In genomic region chr3:16849240-16849639, GRCh38 we compare ENCODE assay signal across 8 cellular contexts. TPM values are rescaled to one million over a fixed set of nuclear protein-coding genes. Genes with fewer than 3 reads are reported as not detected.
DNase-seq lines count a peak whose midpoint lies in the region; ATAC-seq, FAIRE-seq and TF ChIP-seq lines count a peak whose summit lies in the region.

No MANE protein-coding gene starts in this region.

- TF ChIP-seq POLR2A in endothelial cell of umbilical vein (IDR thresholded peaks at IDR 0.05; ENCODE audit: low read depth, low read length) = no peak

- H3K4me1 ChIP-seq in H9 (ENCODE audit: insufficient read depth, low read length) (peaks cover 2% of the 10 kb centered on the region; the same call in 1 of the 2 replicates), endothelial cell of umbilical vein (ENCODE audit: control insufficient read depth, extremely low read depth, insufficient read depth, low read length) (peaks cover 14% of the 10 kb centered on the region), osteoblast (ENCODE audit: insufficient read depth, low read length) (peaks cover 8% of the 10 kb centered on the region), upper lobe of right lung (no peaks in the 10 kb centered on the region), foreskin keratinocyte (no peaks in the 10 kb centered on the region)

- peaks cover 7 to 8% of the 10 kb centered on the region in 2 experiments for H3K4me1 Mint-ChIP-seq in H9
- peaks cover 35% of the 10 kb centered on the region for H3K4me1 Mint-ChIP-seq in activated CD4-positive, alpha-beta memory T cell treated with anti-CD3 and anti-CD28 coated beads, Interleukin-2, amount 10 ng/mL, durations not matched to agents 7 days and 5 days

- no peak overlapping the region for H2BK5ac ChIP-seq in H9 (ENCODE audit: insufficient read length, low read length)

- H3K9me3 ChIP-seq in H9 (ENCODE audit: control insufficient read depth, low read depth, low read length) = no peaks in the 10 kb centered on the region
- H3K9me3 ChIP-seq in endothelial cell of umbilical vein (replicated peaks; ENCODE audit: control insufficient read depth, insufficient read depth, low read length) = no peaks in the 10 kb centered on the region
- no peaks in the 10 kb centered on the region for H3K9me3 ChIP-seq in osteoblast (ENCODE audit: low read depth, low read length)
- no peaks in the 10 kb centered on the region for H3K9me3 ChIP-seq in upper lobe of right lung

- dilution Hi-C loops in endothelial cell of umbilical vein (cut with MboI; ENCODE audit: extremely low pct_ligation_motif_present, low sequenced_read_pairs) = no loop called here

- H3K27me3 ChIP-seq in GM06990 (replicated peaks; ENCODE audit: control insufficient read depth, insufficient read depth, low read length) = no peaks in the 10 kb centered on the region
- H3K27me3 ChIP-seq in H9 (ENCODE audit: insufficient read depth, low read length) = no peaks in the 10 kb centered on the region
- no peaks in the 10 kb centered on the region for H3K27me3 ChIP-seq in endothelial cell of umbilical vein (ENCODE audit: control insufficient read depth in 2 of 2, insufficient read depth in 2 of 2, low read length in 2 of 2)
- H3K27me3 ChIP-seq in osteoblast (ENCODE audit: insufficient read depth, low read length) = peaks cover 2% of the 10 kb centered on the region
- H3K27me3 ChIP-seq in upper lobe of right lung = no peaks in the 10 kb centered on the region
- H3K27me3 ChIP-seq in foreskin keratinocyte = no peaks in the 10 kb centered on the region

- no peak overlapping the region for H4K91ac ChIP-seq in H9 (ENCODE audit: insufficient read length, low read depth, low read length)

- peaks cover 3% of the 10 kb centered on the region; the same call in 1 of the 2 replicates for H3K27me3 Mint-ChIP-seq in H9 (ENCODE audit: low read depth)
- H3K27me3 Mint-ChIP-seq in activated CD4-positive, alpha-beta memory T cell treated with anti-CD3 and anti-CD28 coated beads, Interleukin-2, amount 10 ng/mL, durations not matched to agents 7 days and 5 days = no peaks in the 10 kb centered on the region

- peak; percentile 75 for FAIRE-seq in endothelial cell of umbilical vein (lab: Jason Lieb, UNC)

- H3K56ac ChIP-seq in H9 (ENCODE audit: insufficient read length, low read depth, low read length) = no peak overlapping the region

- H3K9me3 Mint-ChIP-seq in H9 = no peaks in the 10 kb centered on the region
- H3K9me3 Mint-ChIP-seq in activated CD4-positive, alpha-beta memory T cell treated with anti-CD3 and anti-CD28 coated beads, Interleukin-2, amount 10 ng/mL, durations not matched to agents 7 days and 5 days = no peaks in the 10 kb centered on the region

- no CpG with 5 or more reads among the region's 8 CpGs for WGBS in H9 (ENCODE audit: extremely low coverage, insufficient read length, low lambda C conversion rate)

- TF ChIP-seq CTCF in GM06990 (IDR thresholded peaks at IDR 0.05; ENCODE audit: insufficient read depth, low read length, poor library complexity, severe bottlenecking) = no peak
- TF ChIP-seq CTCF in H9 (conservative IDR thresholded peaks at IDR 0.05) = no peak
- no peak for TF ChIP-seq CTCF in endothelial cell of umbilical vein (IDR thresholded peaks at IDR 0.05; ENCODE audit: extremely low read depth in 1 of 2, insufficient read depth in 1 of 2, low read depth in 1 of 2, low read length in 2 of 2)
- TF ChIP-seq CTCF in osteoblast (IDR thresholded peaks at IDR 0.05; ENCODE audit: extremely low read depth, low read depth, low read length) = no peak
- no peak for TF ChIP-seq CTCF in upper lobe of right lung (IDR thresholded peaks at IDR 0.05)
- no peak for TF ChIP-seq CTCF in foreskin keratinocyte (conservative IDR thresholded peaks at IDR 0.05)

- H3K79me2 ChIP-seq in H9 (ENCODE audit: insufficient read depth, low read length) (no peaks in the 10 kb centered on the region), endothelial cell of umbilical vein (ENCODE audit: control insufficient read depth, insufficient read depth, low read length) (no peaks in the 10 kb centered on the region), osteoblast (ENCODE audit: insufficient read depth, low read length) (no peaks in the 10 kb centered on the region)

- H3K36me3 ChIP-seq in GM06990 (ENCODE audit: control insufficient read depth, insufficient read depth, low read length) (no peaks in the 10 kb centered on the region), endothelial cell of umbilical vein (ENCODE audit: control insufficient read depth in 2 of 2, extremely low read depth in 1 of 2, insufficient read depth in 2 of 2, low read length in 2 of 2) (no peaks in the 10 kb centered on the region), osteoblast (ENCODE audit: insufficient read depth, low read length) (no peaks in the 10 kb centered on the region), upper lobe of right lung (no peaks in the 10 kb centered on the region)

- ATAC-seq in upper lobe of right lung (peak; percentile 82), foreskin keratinocyte (no peak)

- H2AFZ ChIP-seq in H9 (ENCODE audit: low read length) (peak overlapping the region; percentile 97), endothelial cell of umbilical vein (ENCODE audit: low read depth, low read length) (peak overlapping the region; percentile 48), osteoblast (ENCODE audit: low read length) (peak overlapping the region; percentile 64)

- no peak overlapping the region; a peak in 1 of 7 replicates for H3K27ac Mint-ChIP-seq in H9
- H3K27ac Mint-ChIP-seq in activated CD4-positive, alpha-beta memory T cell treated with anti-CD3 and anti-CD28 coated beads, Interleukin-2, amount 10 ng/mL, durations not matched to agents 7 days and 5 days = peak overlapping the region; percentile 64

- no peak overlapping the region for H3K27ac ChIP-seq in H9 (ENCODE audit: insufficient read length, low read depth, low read length)
- peak overlapping the region; percentile 62 for H3K27ac ChIP-seq in endothelial cell of umbilical vein (ENCODE audit: insufficient read depth, low read depth, low read length)
- H3K27ac ChIP-seq in osteoblast (ENCODE audit: low read depth, low read length) = no peak overlapping the region
- peak overlapping the region; percentile 2 for H3K27ac ChIP-seq in upper lobe of right lung
- no peak overlapping the region for H3K27ac ChIP-seq in foreskin keratinocyte

- no peak overlapping the region for H4K8ac ChIP-seq in H9 (replicated peaks; ENCODE audit: insufficient read length, low read depth, low read length)

- no peaks in the 10 kb centered on the region for H3K36me3 Mint-ChIP-seq in H9 (ENCODE audit: insufficient read depth in 1 of 3, low read depth in 3 of 3)
- H3K36me3 Mint-ChIP-seq in activated CD4-positive, alpha-beta memory T cell treated with anti-CD3 and anti-CD28 coated beads, Interleukin-2, amount 10 ng/mL, durations not matched to agents 7 days and 5 days (ENCODE audit: low read depth) = peaks cover 8% of the 10 kb centered on the region

- no peaks in the 10 kb centered on the region for H3K79me1 ChIP-seq in H9 (ENCODE audit: insufficient read depth, low read depth, low read length, poor library complexity, severe bottlenecking)

- intact Hi-C loops in endothelial cell of umbilical vein (cut with micrococcal nuclease) (no loop called here), upper lobe of right lung (cut with DNase I) (no loop called here)

- H3T11ph ChIP-seq in H9 (ENCODE audit: low read length) = peak overlapping the region; percentile 29

- H2BK15ac ChIP-seq in H9 (ENCODE audit: low read depth, low read length) = no peak overlapping the region

- H3K23me2 ChIP-seq in H9 (ENCODE audit: insufficient read length, low read depth, low read length, poor library complexity, severe bottlenecking) = no peaks in the 10 kb centered on the region

- CTCF ChIA-PET in activated CD4-positive, alpha-beta memory T cell treated with anti-CD3 and anti-CD28 coated beads, Interleukin-2, amount 10 ng/mL, durations not matched to agents 7 days and 5 days (lab: Charles Lee) = interaction anchor here (1.0 to 2.3 kb wide), 5 partner anchors 11 to 559 kb away, joined by 3 to 16 read pairs (median 3); partner anchors contain the start of gene PLCL2
- CTCF ChIA-PET in endothelial cell of umbilical vein (lab: Charles Lee) = interaction anchor here (0.7 to 2.2 kb wide), 6 partner anchors 8 to 66 kb away, joined by 3 to 7 read pairs (median 6); no protein-coding TSS in a partner anchor

- H3K9me1 ChIP-seq in endothelial cell of umbilical vein (replicated peaks; ENCODE audit: control insufficient read depth, extremely low read depth, insufficient read depth, low read length) = no peaks in the 10 kb centered on the region

- no peak overlapping the region for H2AK5ac ChIP-seq in H9 (ENCODE audit: insufficient read length, low read length)

- H3K4me3 Mint-ChIP-seq in H9 = no peak overlapping the region
- peak overlapping the region; percentile 50 for H3K4me3 Mint-ChIP-seq in activated CD4-positive, alpha-beta memory T cell treated with anti-CD3 and anti-CD28 coated beads, Interleukin-2, amount 10 ng/mL, durations not matched to agents 7 days and 5 days

- H3K4me3 ChIP-seq in GM06990 (replicated peaks; ENCODE audit: low read depth, low read length) (peak overlapping the region; percentile 0; the same call in 1 of the 2 replicates), endothelial cell of umbilical vein (replicated peaks in 1 of 3; ENCODE audit: insufficient read depth in 1 of 3, low read depth in 1 of 3, low read length in 3 of 3) (no peak overlapping the region), osteoblast (ENCODE audit: insufficient read depth, low read length) (peak overlapping the region; percentile 57), upper lobe of right lung (peak overlapping the region; percentile 6)

- H4K20me1 ChIP-seq in H9 (ENCODE audit: control insufficient read depth, insufficient read depth, insufficient read length) (no peaks in the 10 kb centered on the region), endothelial cell of umbilical vein (replicated peaks; ENCODE audit: control insufficient read depth, extremely low read depth, insufficient read depth, low read length) (no peaks in the 10 kb centered on the region), osteoblast (ENCODE audit: insufficient read depth, low read length) (no peaks in the 10 kb centered on the region)

- no peak overlapping the region for H4K5ac ChIP-seq in H9 (ENCODE audit: insufficient read length, low read depth, low read length)

- H3K4ac ChIP-seq in H9 (ENCODE audit: low read depth, low read length) = no peak overlapping the region

- H3K23ac ChIP-seq in H9 (ENCODE audit: insufficient read length, low read depth, low read length) = no peak overlapping the region

- no peak overlapping the region for H2BK12ac ChIP-seq in H9 (ENCODE audit: insufficient read length, low read depth, low read length)

- no peak overlapping the region for H3K9ac ChIP-seq in H9 (ENCODE audit: extremely low read depth, insufficient read length, low read length)
- H3K9ac ChIP-seq in endothelial cell of umbilical vein (replicated peaks; ENCODE audit: extremely low read depth, insufficient read depth, low read length) = peak overlapping the region; percentile 8

- POLR2A ChIA-PET in activated CD4-positive, alpha-beta memory T cell treated with anti-CD3 and anti-CD28 coated beads, Interleukin-2, amount 10 ng/mL, durations not matched to agents 7 days and 5 days (lab: Charles Lee) = interaction anchor here (1.0 to 4.4 kb wide), 4 partner anchors 32 to 302 kb away, joined by 3 to 26 read pairs (median 4); partner anchors contain the start of gene PLCL2
- POLR2A ChIA-PET in endothelial cell of umbilical vein (lab: Charles Lee) = no interaction called here

- no peak overlapping the region for H2BK120ac ChIP-seq in H9 (ENCODE audit: low read depth, low read length, poor library complexity, severe bottlenecking)

- H3K18ac ChIP-seq in H9 (ENCODE audit: insufficient read length, low read depth, low read length) = no peak overlapping the region

- no peak overlapping the region for H3K14ac ChIP-seq in H9 (ENCODE audit: insufficient read depth, low read length)

- peak; percentile 24 for DNase-seq in GM06990 (ENCODE audit: extremely low read depth, insufficient read length)
- DNase-seq in H9 = no peak
- DNase-seq in NCI-H1436 treated with DMSO at 0.1 percent for 48 hours (lab: John Stamatoyannopoulos, UW) = peak; percentile 73
- peak; percentile 79 for DNase-seq in activated CD4-positive, alpha-beta memory T cell treated with anti-CD3 and anti-CD28 coated beads, Interleukin-2, amount 10 ng/mL, durations not matched to agents 7 days and 5 days
- peak; percentile 48 for DNase-seq in endothelial cell of umbilical vein (ENCODE audit: low read depth, low spot score)
- peak; percentile 9 for DNase-seq in osteoblast (ENCODE audit: insufficient read length, low spot score, missing footprints)
- peak; percentile 65 for DNase-seq in upper lobe of right lung
- DNase-seq in foreskin keratinocyte = no peak

- no TSS peak for BruUV-seq in endothelial cell of umbilical vein (replicated peaks; lab: Mats Ljungman, UMichigan)

- H3K4me2 ChIP-seq in H9 (ENCODE audit: insufficient read depth, insufficient read length, low read length) = no peak overlapping the region
- H3K4me2 ChIP-seq in endothelial cell of umbilical vein (ENCODE audit: insufficient read depth, low read length) = peak overlapping the region; percentile 12
- peak overlapping the region; percentile 72 for H3K4me2 ChIP-seq in osteoblast (ENCODE audit: insufficient read depth, low read length)

- H2BK20ac ChIP-seq in H9 (ENCODE audit: low read depth, low read length, poor library complexity, severe bottlenecking) = no peak overlapping the region

RNA-seq across cellular contexts. Expression of gene PLCL2, which starts 35.5 kb away (rescaled TPM):
- total RNA-seq in H9 (2021) (30.5 and 32.1 TPM in 2 replicates), endothelial cell of umbilical vein (9.6 and 10.7 TPM in 2 replicates), osteoblast (5.1 and 6.5 TPM in 2 replicates), upper lobe of right lung (9.1 TPM), foreskin keratinocyte (1.7 TPM in 2 replicates)
- 10 to 100 TPM; 38.9 to 39.8 TPM for total RNA-seq in activated CD4-positive, alpha-beta memory T cell treated with anti-CD3 and anti-CD28 coated beads, Interleukin-2, amount 10 ng/mL, durations not matched to agents 7 days and 5 days
- polyA plus RNA-seq in endothelial cell of umbilical vein (1.5 and 2.3 TPM in 2 replicates), foreskin keratinocyte (0.60 and 0.61 TPM in 2 replicates)
- polyA plus RNA-seq in endothelial cell of umbilical vein (2011; cell fraction: cytosol; rRNA removed) = 3.6 and 3.8 TPM in 2 replicates
- 5.1 and 6.0 TPM in 2 replicates for polyA plus RNA-seq in endothelial cell of umbilical vein (2011; cell fraction: nucleus; rRNA removed)
- 4.0 and 7.6 TPM in 2 replicates for polyA plus RNA-seq in endothelial cell of umbilical vein (2012)
- polyA minus RNA-seq in endothelial cell of umbilical vein = 8.6 and 9.4 TPM in 2 replicates
- 2.7 TPM for polyA minus RNA-seq in endothelial cell of umbilical vein (2011; cell fraction: cytosol; rRNA and poly(A)+ RNA removed)
- 19.2 and 26.5 TPM in 2 replicates for polyA minus RNA-seq in endothelial cell of umbilical vein (2011; cell fraction: nucleus; rRNA and poly(A)+ RNA removed)

Comparison
In these comparisons a context has a peak if more than half of its experiments do, and no peak if none do; other contexts are left out.
1. DNase-seq: peak in GM06990 (single experiment), NCI-H1436 treated with DMSO at 0.1 percent for 48 hours (single experiment), activated CD4-positive, alpha-beta memory T cell treated with anti-CD3 and anti-CD28 coated beads, Interleukin-2, amount 10 ng/mL, durations not matched to agents 7 days and 5 days (single experiment), endothelial cell of umbilical vein (single experiment), osteoblast (single experiment) and upper lobe of right lung (single experiment); none in H9 (single experiment) and foreskin keratinocyte (0 of 2).
2. H3K4me3 ChIP-seq: peak in GM06990 (single experiment), osteoblast (single experiment) and upper lobe of right lung (single experiment); none in endothelial cell of umbilical vein (0 of 3).
3. H3K27ac ChIP-seq: peak in endothelial cell of umbilical vein (single experiment) and upper lobe of right lung (single experiment); none in H9 (single experiment), osteoblast (single experiment) and foreskin keratinocyte (single experiment).
4. Peak in every context shown above with its lines, with median percentiles within 50 percentile points of each other: H2AFZ ChIP-seq.